In genomic region chr5:134184155-134185135, GRCh38 we compare ENCODE assay signal across 9 cellular contexts. TPM values are rescaled to one million over a fixed set of nuclear protein-coding genes. Genes with fewer than 3 reads are reported as not detected.
A peak's percentile ranks its signal among the peaks of the same experiment; 100 is the strongest.
DNase-seq lines count a peak whose midpoint lies in the region; ATAC-seq, FAIRE-seq and TF ChIP-seq lines count a peak whose summit lies in the region.
"Had no signal": no experiment of that assay in that cellular context is flagged by ENCODE, and none has a peak within 500 bp of the region (broad histone marks: within the 10 kb centered on the region; RNA-seq: fewer than 3 reads in every experiment).

No MANE protein-coding gene starts in this region.

- no peak overlapping the region for H3K4me2 ChIP-seq in H1 (ENCODE audit: insufficient read depth in 1 of 2, low read depth in 2 of 2, low read length in 2 of 2)

- H4K5ac ChIP-seq in H1 (ENCODE audit: insufficient read length, low read depth, low read length) = no peak overlapping the region

- H3K27ac ChIP-seq in H1 (ENCODE audit: low read depth, low read length) = no peak overlapping the region

- POLR2A ChIA-PET in activated CD8-positive, alpha-beta T cell treated with anti-CD3 and anti-CD28 coated beads, Interleukin-2, amount 10 ng/mL, durations not matched to agents 7 days and 5 days (lab: Charles Lee) = interaction anchor here (6.0 kb wide), 1 partner anchor 7 kb away, joined by 42 read pairs; the partner anchor contains the start of gene SKP1
- POLR2A ChIA-PET in H1 (lab: Charles Lee; ENCODE audit: partially characterized antibody) = interaction anchor here (1.1 to 5.8 kb wide), 5 partner anchors 8 to 105 kb away, joined by 3 to 50 read pairs (median 7); partner anchors contain the start of genes PPP2CA and SKP1

- H3K9me3 ChIP-seq in H1 (ENCODE audit: insufficient read depth in 2 of 2, low read depth in 1 of 2, low read length in 1 of 2) (no peaks in the 10 kb centered on the region), mucosa of descending colon (no peaks in the 10 kb centered on the region)

- no peak overlapping the region for H2BK12ac ChIP-seq in H1 (ENCODE audit: low read depth, low read length)

- H3K27me3 ChIP-seq in H1 (replicated peaks in 1 of 4; ENCODE audit: control insufficient read depth in 3 of 4, extremely low read depth in 1 of 4, insufficient read depth in 3 of 4, low read length in 3 of 4) = no peaks in the 10 kb centered on the region

- H3K4me1 ChIP-seq in H1 (replicated peaks in 1 of 4; ENCODE audit: control insufficient read depth in 3 of 4, insufficient read depth in 4 of 4, low read length in 3 of 4) (no peaks in the 10 kb centered on the region), mucosa of descending colon (ENCODE audit: low read depth) (no peaks in the 10 kb centered on the region)

- H3K27ac Mint-ChIP-seq in activated CD8-positive, alpha-beta T cell treated with anti-CD3 and anti-CD28 coated beads, Interleukin-2, amount 10 ng/mL, durations not matched to agents 7 days and 5 days = no peak overlapping the region

- peak overlapping the region; percentile 72; the same call in 1 of the 2 replicates for H2AFZ ChIP-seq in H1 (ENCODE audit: low read length)

- H3K36me3 ChIP-seq in H1 (ENCODE audit: control insufficient read depth in 2 of 4, insufficient read depth in 4 of 4, low read length in 3 of 4) = no peaks in the 10 kb centered on the region
- no peaks in the 10 kb centered on the region for H3K36me3 ChIP-seq in mucosa of descending colon (ENCODE audit: low read depth)

- DNase-seq in NCI-H1417 (lab: John Stamatoyannopoulos, UW) (peak; percentile 21 to 64 (median 63)), NCI-H1417 treated with DMSO at 0.1 percent for 48 hours (lab: John Stamatoyannopoulos, UW) (no peak), NCI-H69 (lab: John Stamatoyannopoulos, UW) (peak; percentile 65), H1 (ENCODE audit: low read depth in 1 of 2, low spot score in 2 of 2) (peak; percentile 38 to 90), mucosa of descending colon (peak; percentile 64 to 83 (median 76))
- peak; percentile 82 for DNase-seq in activated CD8-positive, alpha-beta T cell treated with anti-CD3 and anti-CD28 coated beads, Interleukin-2, amount 10 ng/mL, durations not matched to agents 7 days and 5 days
- DNase-seq in stimulated activated CD8-positive, alpha-beta memory T cell treated with anti-CD3 and anti-CD28 coated beads, Interleukin-7, amount 100 ng/mL, for 1 hour (ENCODE audit: low read depth in 2 of 2) = peak; percentile 40 to 51

- peaks cover 0 to 4% of the 10 kb centered on the region in 2 experiments for H4K20me1 ChIP-seq in H1 (replicated peaks in 1 of 2; ENCODE audit: control insufficient read depth in 1 of 2, insufficient read depth in 2 of 2, low read length in 2 of 2)

- no peak overlapping the region for H2BK120ac ChIP-seq in H1 (replicated peaks; ENCODE audit: low read depth, low read length)

- peak; percentile 48 for FAIRE-seq in H1 (lab: Jason Lieb, UNC)
- FAIRE-seq: A204.1 had no signal

- H4K8ac ChIP-seq in H1 (ENCODE audit: extremely low read depth, insufficient read depth, low read length) = peak overlapping the region; percentile 54; the same call in 1 of the 2 replicates

- H3K23ac ChIP-seq in H1 (ENCODE audit: insufficient read length) = no peak overlapping the region

- no peaks in the 10 kb centered on the region for H3K79me2 ChIP-seq in H1 (ENCODE audit: control insufficient read depth in 1 of 2, insufficient read depth in 2 of 2, low read length in 2 of 2)

- H2AK5ac ChIP-seq in H1 (ENCODE audit: low read depth, low read length) = no peak overlapping the region

- no peaks in the 10 kb centered on the region for H3K27me3 Mint-ChIP-seq in activated CD8-positive, alpha-beta T cell treated with anti-CD3 and anti-CD28 coated beads, Interleukin-2, amount 10 ng/mL, durations not matched to agents 7 days and 5 days (ENCODE audit: low read depth)

- CTCF ChIA-PET in activated CD8-positive, alpha-beta T cell treated with anti-CD3 and anti-CD28 coated beads, Interleukin-2, amount 10 ng/mL, durations not matched to agents 7 days and 5 days (lab: Charles Lee) = interaction anchor here (0.7 to 2.9 kb wide), 30 partner anchors 10 to 424 kb away, joined by 3 to 26 read pairs (median 4); no protein-coding TSS in a partner anchor
- CTCF ChIA-PET in H1 (lab: Charles Lee; ENCODE audit: partially characterized antibody) = interaction anchor here (0.6 to 10.1 kb wide), 39 partner anchors 10 to 556 kb away, joined by 3 to 120 read pairs (median 4); no protein-coding TSS in a partner anchor

- no peak overlapping the region for H3K9ac ChIP-seq in H1 (replicated peaks in 1 of 4; ENCODE audit: extremely low read depth in 1 of 4, low read depth in 3 of 4, low read length in 3 of 4)

- H2BK15ac ChIP-seq in H1 (ENCODE audit: low read length) = 0 out of 2 replicates have a peak overlapping the region, but pooled peaks have one; percentile 76

- TF ChIP-seq POLR2A in H1 (IDR thresholded peaks at IDR 0.05; ENCODE audit: control extremely low read depth in 1 of 2, low read depth in 2 of 2, low read length in 2 of 2) = no peak

- no peak overlapping the region for H2BK20ac ChIP-seq in H1 (ENCODE audit: low read length)

- no peaks in the 10 kb centered on the region for H3K4me1 Mint-ChIP-seq in activated CD8-positive, alpha-beta T cell treated with anti-CD3 and anti-CD28 coated beads, Interleukin-2, amount 10 ng/mL, durations not matched to agents 7 days and 5 days (ENCODE audit: low read depth)

- TF ChIP-seq CTCF in H1 (IDR thresholded peaks at IDR 0.05; ENCODE audit: control extremely low read depth in 1 of 3, insufficient read depth in 1 of 3, low read depth in 1 of 3, low read length in 3 of 3) (peak; percentile 93 to 97 (median 97)), mucosa of descending colon (IDR thresholded peaks at IDR 0.05) (peak; percentile 84)

- H3K9me3 Mint-ChIP-seq in activated CD8-positive, alpha-beta T cell treated with anti-CD3 and anti-CD28 coated beads, Interleukin-2, amount 10 ng/mL, durations not matched to agents 7 days and 5 days (ENCODE audit: insufficient read depth) = no peaks in the 10 kb centered on the region

- no peak overlapping the region for H3K4ac ChIP-seq in H1 (replicated peaks; ENCODE audit: insufficient read length, low read depth, low read length)

- no peaks in the 10 kb centered on the region; the same call in 1 of the 2 replicates for H3K79me1 ChIP-seq in H1 (ENCODE audit: low read depth, low read length)

- 56% methylated on average over 11 of the region's 11 CpGs; no CpG with 5 or more reads in 1 of the 2 experiments for WGBS in H1 (ENCODE audit: extremely low coverage in 1 of 2, insufficient coverage in 1 of 2, insufficient read length in 1 of 2, insufficient replicate concordance in 2 of 2, low coverage in 1 of 2, low lambda C conversion rate in 2 of 2, missing lambda C conversion rate in 1 of 2), 2 experiments

- H3K56ac ChIP-seq in H1 (replicated peaks; ENCODE audit: insufficient read length, low read depth, low read length) = no peak overlapping the region

- H3K23me2 ChIP-seq in H1 (ENCODE audit: low read depth, low read length) = no peaks in the 10 kb centered on the region; the same call in 1 of the 2 replicates

- no peak for TF ChIP-seq EP300 in H1 (IDR thresholded peaks at IDR 0.05; ENCODE audit: borderline replicate concordance in 1 of 2, low read depth in 2 of 2, low read length in 2 of 2)

- H3K36me3 Mint-ChIP-seq in activated CD8-positive, alpha-beta T cell treated with anti-CD3 and anti-CD28 coated beads, Interleukin-2, amount 10 ng/mL, durations not matched to agents 7 days and 5 days (ENCODE audit: low read depth) = no peaks in the 10 kb centered on the region

- peak; percentile 78 for ATAC-seq in HG02884 (IDR thresholded peaks at IDR 0.05; ENCODE audit: unreplicated experiment)
- peak; percentile 93 for ATAC-seq in activated CD8-positive, alpha-beta T cell treated with anti-CD3 and anti-CD28 coated beads, Interleukin-2, amount 10 ng/mL, durations not matched to agents 7 days and 5 days
- peak; percentile 96 for ATAC-seq in mucosa of descending colon

- no peak overlapping the region for H4K91ac ChIP-seq in H1 (replicated peaks; ENCODE audit: insufficient read length, low read length)

- no peak overlapping the region for H3K4me3 Mint-ChIP-seq in activated CD8-positive, alpha-beta T cell treated with anti-CD3 and anti-CD28 coated beads, Interleukin-2, amount 10 ng/mL, durations not matched to agents 7 days and 5 days

- TF ChIP-seq RAD21 in H1 (IDR thresholded peaks at IDR 0.05 in 1 of 2, conservative IDR thresholded peaks at IDR 0.05 in 1 of 2; ENCODE audit: low read depth in 2 of 2, low read length in 2 of 2) = peak; percentile 92 to 94

- H3K14ac ChIP-seq in H1 (ENCODE audit: insufficient read length) = no peak overlapping the region

- H3K18ac ChIP-seq in H1 (ENCODE audit: extremely low read depth, low read length) = no peak overlapping the region

- H3K4me3 ChIP-seq in H1 (ENCODE audit: extremely low read depth in 1 of 4, insufficient read depth in 2 of 4, low read depth in 3 of 4, low read length in 4 of 4) = no peak overlapping the region
- no peak overlapping the region for H3K4me3 ChIP-seq in mucosa of descending colon

- intact Hi-C loops in mucosa of descending colon (cut with DNase I, micrococcal nuclease) = loop anchor here (2.0 kb wide), 1 partner anchor 104 kb away; no protein-coding TSS in a partner anchor

- H2BK5ac ChIP-seq in H1 (ENCODE audit: low read depth, low read length) = no peak overlapping the region

RNA-seq across cellular contexts. Expression of gene SKP1, which starts 7.7 kb away (rescaled TPM):
- 100 to 1,000 TPM; 203 to 206 TPM for total RNA-seq in activated CD8-positive, alpha-beta T cell treated with anti-CD3 and anti-CD28 coated beads, Interleukin-2, amount 10 ng/mL, durations not matched to agents 7 days and 5 days
- total RNA-seq in H1 (2021; fragmentation: NEBNext Ultra II Directional; extraction: Animal tissue kit (Norgen Biotek cat#: 25700)) = 326 and 332 TPM in 2 replicates
- 86.4 and 163 TPM in 2 replicates for polyA plus RNA-seq in H1 (2011; rRNA removed)
- polyA plus RNA-seq in H1 (2011; cell fraction: cytosol; rRNA removed) = 268 TPM
- 62.2 TPM for polyA plus RNA-seq in H1 (2011; cell fraction: nucleus; rRNA removed)
- polyA plus RNA-seq in H1 (2012, experiment 1 of 2) = 368 to 573 TPM (median 403 TPM) in 4 replicates
- 106 TPM for polyA plus RNA-seq in H1 (2012, experiment 2 of 2)
- 502 TPM for polyA plus RNA-seq in H1 (2013, experiment 1 of 2)
- polyA plus RNA-seq in H1 (2013, experiment 2 of 2) = 505 TPM
- polyA minus RNA-seq in H1 (2011; rRNA and poly(A)+ RNA removed) = 126 and 158 TPM in 2 replicates
- 107 TPM for polyA minus RNA-seq in H1 (2011; cell fraction: cytosol; rRNA and poly(A)+ RNA removed)
- polyA minus RNA-seq in H1 (2011; cell fraction: nucleus; rRNA and poly(A)+ RNA removed) = 64.5 TPM
- 100 to 1,000 TPM; 241 to 316 (median 281) TPM for total RNA-seq in mucosa of descending colon

RNA-seq across cellular contexts. Expression of gene PPP2CA, which starts 41.4 kb away (rescaled TPM):
- 100 to 1,000 TPM; 158 to 167 TPM for total RNA-seq in activated CD8-positive, alpha-beta T cell treated with anti-CD3 and anti-CD28 coated beads, Interleukin-2, amount 10 ng/mL, durations not matched to agents 7 days and 5 days
- total RNA-seq in H1 (2021; fragmentation: NEBNext Ultra II Directional; extraction: Animal tissue kit (Norgen Biotek cat#: 25700)) = 205 and 211 TPM in 2 replicates
- polyA plus RNA-seq in H1 (2011; rRNA removed) = 75.0 and 105 TPM in 2 replicates
- polyA plus RNA-seq in H1 (2011; cell fraction: cytosol; rRNA removed) = 208 TPM
- polyA plus RNA-seq in H1 (2011; cell fraction: nucleus; rRNA removed) = 72.2 TPM
- polyA plus RNA-seq in H1 (2012, experiment 1 of 2) = 191 to 217 TPM (median 207 TPM) in 4 replicates
- polyA plus RNA-seq in H1 (2012, experiment 2 of 2) = 8.6 TPM
- polyA plus RNA-seq in H1 (2013, experiment 1 of 2) = 48.5 TPM
- 48.1 TPM for polyA plus RNA-seq in H1 (2013, experiment 2 of 2)
- 123 and 127 TPM in 2 replicates for polyA minus RNA-seq in H1 (2011; rRNA and poly(A)+ RNA removed)
- polyA minus RNA-seq in H1 (2011; cell fraction: cytosol; rRNA and poly(A)+ RNA removed) = 137 TPM
- 47.4 TPM for polyA minus RNA-seq in H1 (2011; cell fraction: nucleus; rRNA and poly(A)+ RNA removed)
- total RNA-seq in mucosa of descending colon = 100 to 1,000 TPM in 2 of 3 donors, 10 to 100 TPM in 1; 93.9 to 120 (median 115) TPM
